ENCODE assay signal across 8 cellular contexts in genomic region chr6:163405412-163406309, GRCh38. TPM values are rescaled to one million over a fixed set of nuclear protein-coding genes. Genes with fewer than 3 reads are reported as not detected.
DNase-seq lines count a peak whose midpoint lies in the region; ATAC-seq and TF ChIP-seq lines count a peak whose summit lies in the region.

No MANE protein-coding gene starts in this region.

- H3K4me3 ChIP-seq in Panc1 (ENCODE audit: low read depth in 2 of 2, low read length in 2 of 2) (peak overlapping the region; percentile 22 to 54), thymus (ENCODE audit: low read length) (peak overlapping the region; percentile 13)

- H3K27me3 ChIP-seq in Panc1 (ENCODE audit: control insufficient read depth, insufficient read depth, low read length) (no peaks in the 10 kb centered on the region), thymus (ENCODE audit: control insufficient read depth, insufficient read depth) (no peaks in the 10 kb centered on the region)

- no TSS peak for BruUV-seq in Panc1 (replicated peaks; lab: Mats Ljungman, UMichigan)

- no peaks in the 10 kb centered on the region for H3K36me3 Mint-ChIP-seq in central memory CD8-positive, alpha-beta T cell (ENCODE audit: insufficient read depth)

- no peaks in the 10 kb centered on the region for H3K9me3 ChIP-seq in Panc1 (ENCODE audit: control insufficient read depth, insufficient read depth, low read depth, low read length)
- H3K9me3 ChIP-seq in thymus (ENCODE audit: control insufficient read depth), result no peaks in the 10 kb centered on the region

- peak; percentile 83 for ATAC-seq in GM18858 (IDR thresholded peaks at IDR 0.05; ENCODE audit: unreplicated experiment)
- ATAC-seq in HG02678 (IDR thresholded peaks at IDR 0.05; ENCODE audit: unreplicated experiment), result peak; percentile 89
- ATAC-seq in Panc1, result peak; percentile 87
- no peak for ATAC-seq in central memory CD8-positive, alpha-beta T cell (replicated peaks; ENCODE audit: extremely low read depth, poor library complexity, severe bottlenecking)

- in situ Hi-C loops in Panc1 (cut with HindIII; ENCODE audit: low pct_unique_long_range_greater_than_20kb, low sequenced_read_pairs), result no loop called here

- CTCF ChIA-PET in Panc1 (lab: Charles Lee), result no interaction called here

- no peaks in the 10 kb centered on the region for H3K9me3 Mint-ChIP-seq in central memory CD8-positive, alpha-beta T cell

- intact Hi-C loops in Panc1 (cut with micrococcal nuclease; ENCODE audit: unreplicated experiment), result no loop called here

- peak overlapping the region; percentile 22 for H3K27ac Mint-ChIP-seq in central memory CD8-positive, alpha-beta T cell (ENCODE audit: low read depth)

- DNase-seq in Panc1 (ENCODE audit: low read depth, low spot score) (no peak), lung microvascular endothelial cell (ENCODE audit: low read depth in 2 of 2) (peak; percentile 39 to 66), NCI-H2196 (lab: John Stamatoyannopoulos, UW; ENCODE audit: unreplicated experiment) (no peak), glomerular visceral epithelial cell (ENCODE audit: extremely low spot score) (no peak)
- no peak for DNase-seq in central memory CD8-positive, alpha-beta T cell (ENCODE audit: low spot score in 2 of 2)

- peaks cover 14% of the 10 kb centered on the region for H3K4me1 ChIP-seq in Panc1 (ENCODE audit: control insufficient read depth, insufficient read depth, low read length)
- H3K4me1 ChIP-seq in thymus (ENCODE audit: control insufficient read depth, insufficient read depth, low read length), result no peaks in the 10 kb centered on the region

- WGBS in thymus, result 48% methylated on average over 18 of the region's 18 CpGs

- H3K36me3 ChIP-seq in Panc1 (ENCODE audit: control insufficient read depth, insufficient read depth, low read length) (no peaks in the 10 kb centered on the region), thymus (ENCODE audit: control insufficient read depth, insufficient read depth) (no peaks in the 10 kb centered on the region)

- H3K4me3 Mint-ChIP-seq in central memory CD8-positive, alpha-beta T cell, result peak overlapping the region; percentile 61

- H3K27me3 Mint-ChIP-seq in central memory CD8-positive, alpha-beta T cell, result no peaks in the 10 kb centered on the region

- peak overlapping the region; percentile 84 for H3K27ac ChIP-seq in Panc1 (ENCODE audit: low read length)
- peak overlapping the region; percentile 22 for H3K27ac ChIP-seq in thymus (ENCODE audit: low read depth)

- H3K4me1 Mint-ChIP-seq in central memory CD8-positive, alpha-beta T cell, result peaks cover 10% of the 10 kb centered on the region

- TF ChIP-seq CTCF in Panc1 (IDR thresholded peaks at IDR 0.05), result no peak

- POLR2A ChIA-PET in Panc1 (lab: Charles Lee), result interaction anchor here (0.6 kb wide), 1 partner anchor 1800 kb away, joined by 6 read pairs; no protein-coding TSS in a partner anchor

RNA-seq across cellular contexts. Expression of gene QKI, which starts 8.9 kb away (rescaled TPM):
- total RNA-seq in Panc1 (2021; ENCODE audit: unreplicated experiment), result 176 TPM
- 81.4 TPM for polyA plus RNA-seq in Panc1 (2012; ENCODE audit: insufficient read length)
- total RNA-seq in lung microvascular endothelial cell, result 129 and 177 TPM in 2 replicates
- 23.5 TPM for polyA plus RNA-seq in thymus

Comparison
In these comparisons a context has a peak if more than half of its experiments do, and no peak if none do; other contexts are left out.
1. DNase-seq: peak in lung microvascular endothelial cell (2 of 2); none in Panc1 (single experiment), central memory CD8-positive, alpha-beta T cell (0 of 2), NCI-H2196 (single experiment) and glomerular visceral epithelial cell (single experiment).